In the genomic region with DNA sequence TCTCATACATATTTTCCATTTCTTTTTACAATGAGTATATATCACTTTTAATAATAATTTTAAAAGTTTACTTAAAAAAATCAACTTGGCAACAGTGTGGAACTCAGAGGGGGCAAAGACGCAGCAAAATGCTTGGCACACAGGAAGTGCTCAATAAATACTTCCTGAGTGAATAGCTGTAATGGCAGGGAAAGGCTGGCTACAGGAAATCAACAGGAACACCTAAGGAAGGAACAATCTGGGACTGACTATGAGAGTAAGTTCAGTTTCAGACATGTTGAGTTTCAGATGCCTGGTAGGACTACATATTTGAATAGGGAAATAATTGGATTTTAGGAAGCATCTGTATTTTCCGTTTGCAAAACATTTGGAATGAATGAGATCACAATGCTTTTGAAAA, we compare ENCODE assay signal across 14 cellular contexts.
DNase-seq lines count a peak whose midpoint lies in the region; ATAC-seq and TF ChIP-seq lines count a peak whose summit lies in the region.
"Had no signal": no experiment of that assay in that cellular context is flagged by ENCODE, and none has a peak within 500 bp of the region (broad histone marks: within the 10 kb centered on the region; RNA-seq: fewer than 3 reads in every experiment).

No MANE protein-coding gene starts in this region.

- CTCF ChIA-PET in WTC11 (lab: Charles Lee), result no interaction called here
- CTCF ChIA-PET in activated CD4-positive, alpha-beta memory T cell treated with anti-CD3 and anti-CD28 coated beads for 36 hours (lab: Charles Lee), result no interaction called here

- no peaks in the 10 kb centered on the region for H3K4me1 Mint-ChIP-seq in WTC11
- H3K4me1 Mint-ChIP-seq in activated CD4-positive, alpha-beta memory T cell treated with anti-CD3 and anti-CD28 coated beads for 36 hours (ENCODE audit: low read depth), result no peaks in the 10 kb centered on the region

- H3K27ac ChIP-seq in heart right ventricle, result no peak overlapping the region
- H3K27ac ChIP-seq: C4-2B, HL-60 had no signal

- no peak for TF ChIP-seq CTCF in WTC11 (IDR thresholded peaks at IDR 0.05)
- TF ChIP-seq CTCF in heart right ventricle (IDR thresholded peaks at IDR 0.05), result no peak

- no peak overlapping the region for H3K4me3 ChIP-seq in heart right ventricle
- H3K4me3 ChIP-seq: GM12878 had no signal

- no peaks in the 10 kb centered on the region for H3K27me3 Mint-ChIP-seq in WTC11 (ENCODE audit: low read depth)
- H3K27me3 Mint-ChIP-seq in activated CD4-positive, alpha-beta memory T cell treated with anti-CD3 and anti-CD28 coated beads for 36 hours, result no peaks in the 10 kb centered on the region
- H3K27me3 Mint-ChIP-seq: CD4-positive, alpha-beta memory T cell had no signal

- no peaks in the 10 kb centered on the region for H3K36me3 Mint-ChIP-seq in WTC11
- peaks cover 8% of the 10 kb centered on the region for H3K36me3 Mint-ChIP-seq in activated CD4-positive, alpha-beta memory T cell treated with anti-CD3 and anti-CD28 coated beads for 36 hours

- intact Hi-C loops in activated CD4-positive, alpha-beta memory T cell treated with anti-CD3 and anti-CD28 coated beads for 36 hours (cut with micrococcal nuclease), result no loop called here
- intact Hi-C loops in heart right ventricle (cut with DNase I), result no loop called here

- no peak overlapping the region for H3K4me3 Mint-ChIP-seq in WTC11
- H3K4me3 Mint-ChIP-seq in activated CD4-positive, alpha-beta memory T cell treated with anti-CD3 and anti-CD28 coated beads for 36 hours, result no peak overlapping the region
- H3K4me3 Mint-ChIP-seq: CD4-positive, alpha-beta memory T cell had no signal

- H3K9me3 Mint-ChIP-seq in WTC11, result no peaks in the 10 kb centered on the region
- no peaks in the 10 kb centered on the region for H3K9me3 Mint-ChIP-seq in activated CD4-positive, alpha-beta memory T cell treated with anti-CD3 and anti-CD28 coated beads for 36 hours
- H3K9me3 Mint-ChIP-seq: CD4-positive, alpha-beta memory T cell had no signal

- 57 to 64% methylated on average over 2 of the region's 2 CpGs for whole genome bisulfite sequencing in heart right ventricle, 2 donors

- no peaks in the 10 kb centered on the region for H3K9me3 ChIP-seq in heart right ventricle
- H3K9me3 ChIP-seq: BE2C had no signal

- no peaks in the 10 kb centered on the region for H3K4me1 ChIP-seq in heart right ventricle
- H3K4me1 ChIP-seq: BE2C had no signal

- no peaks in the 10 kb centered on the region for H3K27me3 ChIP-seq in heart right ventricle
- H3K27me3 ChIP-seq: BE2C had no signal

- DNase-seq in HT1080 (ENCODE audit: low read depth) (peak; percentile 6), WTC11 (ENCODE audit: low spot score) (no peak), glomerular endothelial cell (ENCODE audit: extremely low read depth, low read depth, low spot score) (peak; percentile 18), pulmonary artery endothelial cell (ENCODE audit: low read depth, low spot score) (peak; percentile 2), heart right ventricle (no peak), NCI-H345 (lab: John Stamatoyannopoulos, UW) (no peak)
- no peak for DNase-seq in activated CD4-positive, alpha-beta memory T cell treated with anti-CD3 and anti-CD28 coated beads for 36 hours
- DNase-seq: BE2C; CD4-positive, alpha-beta memory T cell; DMS79 had no signal

- 0 out of 2 replicates have a peak overlapping the region, but pooled peaks have one; percentile 17 for H3K27ac Mint-ChIP-seq in WTC11
- H3K27ac Mint-ChIP-seq in activated CD4-positive, alpha-beta memory T cell treated with anti-CD3 and anti-CD28 coated beads for 36 hours, result no peak overlapping the region
- H3K27ac Mint-ChIP-seq: CD4-positive, alpha-beta memory T cell had no signal

- ATAC-seq in WTC11 (no peak), heart right ventricle (no peak)
- ATAC-seq: GM12878, HCT116 had no signal

- peaks cover 0 to 40% (median 0%) of the 10 kb centered on the region in 9 donors for H3K36me3 ChIP-seq in heart right ventricle
- H3K36me3 ChIP-seq: BE2C had no signal

- POLR2A ChIA-PET in WTC11 (lab: Charles Lee), result no interaction called here
- POLR2A ChIA-PET in activated CD4-positive, alpha-beta memory T cell treated with anti-CD3 and anti-CD28 coated beads for 36 hours (lab: Charles Lee), result no interaction called here

TF ChIP-seq in WTC11, 78 proteins besides CTCF, POLR2A, EP300 and RAD21 (continues in another document):
- TF ChIP-seq IRF2 (CRISPR knock-in tag; IDR thresholded peaks at IDR 0.05; ENCODE audit: borderline replicate concordance, low read depth) (no peak), ZNF219 (CRISPR knock-in tag; IDR thresholded peaks at IDR 0.05; ENCODE audit: borderline replicate concordance) (no peak), JUN (CRISPR knock-in tag; IDR thresholded peaks at IDR 0.05) (no peak), MXD4 (CRISPR knock-in tag; IDR thresholded peaks at IDR 0.05; ENCODE audit: borderline replicate concordance) (no peak), JAZF1 (CRISPR knock-in tag; IDR thresholded peaks at IDR 0.05) (no peak), NFE2L1 (CRISPR knock-in tag; IDR thresholded peaks at IDR 0.05) (no peak)
- TF ChIP-seq, protein P1, sequence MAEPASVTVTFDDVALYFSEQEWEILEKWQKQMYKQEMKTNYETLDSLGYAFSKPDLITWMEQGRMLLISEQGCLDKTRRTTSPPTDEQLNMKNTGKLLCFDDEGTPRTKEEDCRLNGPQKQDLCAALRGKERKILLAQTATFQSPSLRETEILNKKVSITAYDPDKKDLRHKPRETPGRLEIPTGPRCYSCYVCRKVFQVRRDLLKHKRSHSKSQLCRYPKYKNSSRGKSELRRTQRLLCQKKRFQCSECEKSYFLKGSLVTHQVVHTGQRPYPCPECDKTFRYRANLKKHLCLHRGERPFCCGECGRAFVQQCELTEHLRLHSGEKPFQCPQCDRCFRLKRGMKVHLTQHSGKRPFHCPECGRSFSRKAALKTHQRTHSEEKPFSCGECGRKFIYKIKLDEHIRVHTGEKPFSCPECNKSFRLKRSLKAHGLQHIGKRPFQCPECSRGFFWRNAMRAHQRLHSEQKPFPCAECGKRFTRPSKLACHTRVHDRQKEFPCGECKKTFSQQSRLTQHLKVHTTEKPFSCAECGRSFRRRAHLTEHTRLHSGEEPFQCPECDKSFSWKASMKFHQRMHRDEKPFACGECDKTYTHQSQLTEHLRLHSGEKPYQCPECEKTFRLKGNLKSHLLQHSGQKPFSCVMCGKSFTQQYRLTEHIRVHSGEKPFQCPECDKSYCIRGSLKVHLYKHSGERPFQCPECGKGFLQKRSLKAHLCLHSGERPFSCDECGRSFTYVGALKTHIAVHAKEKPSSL (CRISPR knock-in tag; conservative IDR thresholded peaks at IDR 0.05), result no peak
- TF ChIP-seq, protein P2, sequence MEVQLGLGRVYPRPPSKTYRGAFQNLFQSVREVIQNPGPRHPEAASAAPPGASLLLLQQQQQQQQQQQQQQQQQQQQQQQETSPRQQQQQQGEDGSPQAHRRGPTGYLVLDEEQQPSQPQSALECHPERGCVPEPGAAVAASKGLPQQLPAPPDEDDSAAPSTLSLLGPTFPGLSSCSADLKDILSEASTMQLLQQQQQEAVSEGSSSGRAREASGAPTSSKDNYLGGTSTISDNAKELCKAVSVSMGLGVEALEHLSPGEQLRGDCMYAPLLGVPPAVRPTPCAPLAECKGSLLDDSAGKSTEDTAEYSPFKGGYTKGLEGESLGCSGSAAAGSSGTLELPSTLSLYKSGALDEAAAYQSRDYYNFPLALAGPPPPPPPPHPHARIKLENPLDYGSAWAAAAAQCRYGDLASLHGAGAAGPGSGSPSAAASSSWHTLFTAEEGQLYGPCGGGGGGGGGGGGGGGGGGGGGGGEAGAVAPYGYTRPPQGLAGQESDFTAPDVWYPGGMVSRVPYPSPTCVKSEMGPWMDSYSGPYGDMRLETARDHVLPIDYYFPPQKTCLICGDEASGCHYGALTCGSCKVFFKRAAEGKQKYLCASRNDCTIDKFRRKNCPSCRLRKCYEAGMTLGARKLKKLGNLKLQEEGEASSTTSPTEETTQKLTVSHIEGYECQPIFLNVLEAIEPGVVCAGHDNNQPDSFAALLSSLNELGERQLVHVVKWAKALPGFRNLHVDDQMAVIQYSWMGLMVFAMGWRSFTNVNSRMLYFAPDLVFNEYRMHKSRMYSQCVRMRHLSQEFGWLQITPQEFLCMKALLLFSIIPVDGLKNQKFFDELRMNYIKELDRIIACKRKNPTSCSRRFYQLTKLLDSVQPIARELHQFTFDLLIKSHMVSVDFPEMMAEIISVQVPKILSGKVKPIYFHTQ (CRISPR knock-in tag; IDR thresholded peaks at IDR 0.05), result no peak
- TF ChIP-seq, protein P3, sequence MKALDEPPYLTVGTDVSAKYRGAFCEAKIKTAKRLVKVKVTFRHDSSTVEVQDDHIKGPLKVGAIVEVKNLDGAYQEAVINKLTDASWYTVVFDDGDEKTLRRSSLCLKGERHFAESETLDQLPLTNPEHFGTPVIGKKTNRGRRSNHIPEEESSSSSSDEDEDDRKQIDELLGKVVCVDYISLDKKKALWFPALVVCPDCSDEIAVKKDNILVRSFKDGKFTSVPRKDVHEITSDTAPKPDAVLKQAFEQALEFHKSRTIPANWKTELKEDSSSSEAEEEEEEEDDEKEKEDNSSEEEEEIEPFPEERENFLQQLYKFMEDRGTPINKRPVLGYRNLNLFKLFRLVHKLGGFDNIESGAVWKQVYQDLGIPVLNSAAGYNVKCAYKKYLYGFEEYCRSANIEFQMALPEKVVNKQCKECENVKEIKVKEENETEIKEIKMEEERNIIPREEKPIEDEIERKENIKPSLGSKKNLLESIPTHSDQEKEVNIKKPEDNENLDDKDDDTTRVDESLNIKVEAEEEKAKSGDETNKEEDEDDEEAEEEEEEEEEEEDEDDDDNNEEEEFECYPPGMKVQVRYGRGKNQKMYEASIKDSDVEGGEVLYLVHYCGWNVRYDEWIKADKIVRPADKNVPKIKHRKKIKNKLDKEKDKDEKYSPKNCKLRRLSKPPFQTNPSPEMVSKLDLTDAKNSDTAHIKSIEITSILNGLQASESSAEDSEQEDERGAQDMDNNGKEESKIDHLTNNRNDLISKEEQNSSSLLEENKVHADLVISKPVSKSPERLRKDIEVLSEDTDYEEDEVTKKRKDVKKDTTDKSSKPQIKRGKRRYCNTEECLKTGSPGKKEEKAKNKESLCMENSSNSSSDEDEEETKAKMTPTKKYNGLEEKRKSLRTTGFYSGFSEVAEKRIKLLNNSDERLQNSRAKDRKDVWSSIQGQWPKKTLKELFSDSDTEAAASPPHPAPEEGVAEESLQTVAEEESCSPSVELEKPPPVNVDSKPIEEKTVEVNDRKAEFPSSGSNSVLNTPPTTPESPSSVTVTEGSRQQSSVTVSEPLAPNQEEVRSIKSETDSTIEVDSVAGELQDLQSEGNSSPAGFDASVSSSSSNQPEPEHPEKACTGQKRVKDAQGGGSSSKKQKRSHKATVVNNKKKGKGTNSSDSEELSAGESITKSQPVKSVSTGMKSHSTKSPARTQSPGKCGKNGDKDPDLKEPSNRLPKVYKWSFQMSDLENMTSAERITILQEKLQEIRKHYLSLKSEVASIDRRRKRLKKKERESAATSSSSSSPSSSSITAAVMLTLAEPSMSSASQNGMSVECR (CRISPR knock-in tag; IDR thresholded peaks at IDR 0.05; ENCODE audit: borderline replicate concordance), result no peak

Comparison
In these comparisons a context has a peak if more than half of its experiments do, and no peak if none do; other contexts are left out.
1. DNase-seq: peak in HT1080 (single experiment), glomerular endothelial cell (single experiment) and pulmonary artery endothelial cell (single experiment); none in WTC11 (single experiment), activated CD4-positive, alpha-beta memory T cell treated with anti-CD3 and anti-CD28 coated beads for 36 hours (single experiment), heart right ventricle (0 of 2) and NCI-H345 (single experiment).